8 cellular contexts compared by ENCODE assay signal in genomic region chr12:100266163-100266801, GRCh38. TPM values are rescaled to one million over a fixed set of nuclear protein-coding genes. Genes with fewer than 3 reads are reported as not detected.
DNase-seq lines count a peak whose midpoint lies in the region; ATAC-seq, FAIRE-seq and TF ChIP-seq lines count a peak whose summit lies in the region.

No MANE protein-coding gene starts in this region.

- H3K4me1 Mint-ChIP-seq in activated CD4-positive, alpha-beta memory T cell treated with anti-CD3 and anti-CD28 coated beads, Interleukin-2, amount 10 ng/mL, durations not matched to agents 7 days and 5 days = peaks cover 26% of the 10 kb centered on the region
- H3K4me1 Mint-ChIP-seq in type B pancreatic cell (ENCODE audit: unreplicated experiment) = peaks cover 19% of the 10 kb centered on the region

- FAIRE-seq in A549 (lab: Jason Lieb, UNC) = no peak
- FAIRE-seq in keratinocyte (lab: Jason Lieb, UNC) = peak; percentile 5

- no peaks in the 10 kb centered on the region for H3K9me3 Mint-ChIP-seq in activated CD4-positive, alpha-beta memory T cell treated with anti-CD3 and anti-CD28 coated beads, Interleukin-2, amount 10 ng/mL, durations not matched to agents 7 days and 5 days
- H3K9me3 Mint-ChIP-seq in type B pancreatic cell = no peaks in the 10 kb centered on the region

- no peak for TF ChIP-seq POLR2A in A549 (IDR thresholded peaks at IDR 0.05; ENCODE audit: low read length)

- no peaks in the 10 kb centered on the region for H4K20me1 ChIP-seq in keratinocyte (ENCODE audit: control insufficient read depth, extremely low read depth, insufficient read depth, low read length)

- peak overlapping the region; percentile 91 for H3K4me3 Mint-ChIP-seq in activated CD4-positive, alpha-beta memory T cell treated with anti-CD3 and anti-CD28 coated beads, Interleukin-2, amount 10 ng/mL, durations not matched to agents 7 days and 5 days
- peak overlapping the region; percentile 100 for H3K4me3 Mint-ChIP-seq in type B pancreatic cell

- peak in 1 of 2 experiments; percentile 89 for DNase-seq in A549 (ENCODE audit: low read depth in 1 of 2, low spot score in 1 of 2)
- DNase-seq in activated CD4-positive, alpha-beta memory T cell treated with anti-CD3 and anti-CD28 coated beads, Interleukin-2, amount 10 ng/mL, durations not matched to agents 7 days and 5 days = no peak
- no peak for DNase-seq in keratinocyte (ENCODE audit: low read depth, low spot score)
- no peak for DNase-seq in type B pancreatic cell (ENCODE audit: extremely low spot score, unreplicated experiment)
- DNase-seq in CD1c-positive myeloid dendritic cell (ENCODE audit: extremely low spot score) = no peak
- DNase-seq in left lobe of liver (ENCODE audit: low spot score) = no peak

- peak overlapping the region; percentile 95 for H3K9ac ChIP-seq in keratinocyte (ENCODE audit: control insufficient read depth, extremely low read depth, insufficient read depth, low read length)

- TF ChIP-seq CTCF in A549 (IDR thresholded peaks at IDR 0.05) (no peak), keratinocyte (optimal IDR thresholded peaks at IDR 0.05 in 1 of 3, IDR thresholded peaks at IDR 0.05 in 1 of 3, conservative IDR thresholded peaks at IDR 0.05 in 1 of 3; ENCODE audit: extremely low read depth in 1 of 3, insufficient read depth in 2 of 3, low read length in 3 of 3) (no peak), type B pancreatic cell (conservative IDR thresholded peaks at IDR 0.05) (no peak)

- H3K36me3 ChIP-seq in keratinocyte (ENCODE audit: control insufficient read depth in 2 of 2, extremely low read depth in 1 of 2, insufficient read depth in 2 of 2, low read length in 2 of 2) = no peaks in the 10 kb centered on the region

- peaks cover 17% of the 10 kb centered on the region; the same call in 2 of the 3 replicates for H3K4me1 ChIP-seq in A549
- H3K4me1 ChIP-seq in keratinocyte (ENCODE audit: control insufficient read depth, extremely low read depth, insufficient read depth, low read length) = peaks cover 16% of the 10 kb centered on the region

- no peak for TF ChIP-seq EP300 in A549 (IDR thresholded peaks at IDR 0.05)

- peak overlapping the region; percentile 93 for H3K27ac Mint-ChIP-seq in activated CD4-positive, alpha-beta memory T cell treated with anti-CD3 and anti-CD28 coated beads, Interleukin-2, amount 10 ng/mL, durations not matched to agents 7 days and 5 days
- peak overlapping the region; percentile 99 for H3K27ac Mint-ChIP-seq in type B pancreatic cell

- peak overlapping the region; percentile 85 to 97 for H3K27ac ChIP-seq in A549
- H3K27ac ChIP-seq in keratinocyte (ENCODE audit: control insufficient read depth, insufficient read depth, low read length) = peak overlapping the region; percentile 78

- dilution Hi-C loops in keratinocyte (cut with MboI; ENCODE audit: extremely low pct_ligation_motif_present, low sequenced_read_pairs) = no loop called here

- peaks cover 2% of the 10 kb centered on the region for H3K9me1 ChIP-seq in keratinocyte (ENCODE audit: control insufficient read depth, extremely low read depth, insufficient read depth, low read length)

- no peaks in the 10 kb centered on the region for H3K9me3 ChIP-seq in A549
- no peaks in the 10 kb centered on the region for H3K9me3 ChIP-seq in keratinocyte (ENCODE audit: control insufficient read depth, low read depth, low read length)

- no peak for TF ChIP-seq RAD21 in A549 (conservative IDR thresholded peaks at IDR 0.05 in 1 of 2, IDR thresholded peaks at IDR 0.05 in 1 of 2)

- POLR2A ChIA-PET in A549 (lab: Yijun Ruan, JAX) = interaction anchor here (0.9 to 1.1 kb wide), 4 partner anchors 10 to 66 kb away, joined by 3 to 9 read pairs (median 4); partner anchors contain the start of gene ACTR6
- POLR2A ChIA-PET in activated CD4-positive, alpha-beta memory T cell treated with anti-CD3 and anti-CD28 coated beads, Interleukin-2, amount 10 ng/mL, durations not matched to agents 7 days and 5 days (lab: Charles Lee) = interaction anchor here (0.5 to 2.9 kb wide), 10 partner anchors 12 to 1622 kb away, joined by 3 to 70 read pairs (median 3); partner anchors contain the start of genes ACTR6, APAF1 and IKBIP

- H3K4me2 ChIP-seq in A549 (peak overlapping the region; percentile 68), keratinocyte (ENCODE audit: control insufficient read depth, extremely low read depth, insufficient read depth, low read depth, low read length) (peak overlapping the region; percentile 96)

- no peaks in the 10 kb centered on the region for H3K27me3 ChIP-seq in keratinocyte (ENCODE audit: control insufficient read depth, extremely low read depth, insufficient read depth, low read length)

- H3K4me3 ChIP-seq in A549 (peak overlapping the region; percentile 86), keratinocyte (ENCODE audit: control insufficient read depth in 2 of 3, extremely low read depth in 1 of 3, insufficient read depth in 2 of 3, low read depth in 1 of 3, low read length in 3 of 3) (peak overlapping the region; percentile 83 to 92 (median 92))

- H3K79me2 ChIP-seq in keratinocyte (ENCODE audit: control insufficient read depth, insufficient read depth, low read length) = peaks cover 37% of the 10 kb centered on the region

- H3K27me3 Mint-ChIP-seq in activated CD4-positive, alpha-beta memory T cell treated with anti-CD3 and anti-CD28 coated beads, Interleukin-2, amount 10 ng/mL, durations not matched to agents 7 days and 5 days = no peaks in the 10 kb centered on the region
- H3K27me3 Mint-ChIP-seq in type B pancreatic cell = no peaks in the 10 kb centered on the region

- ATAC-seq in A549 (peak; percentile 30 to 48), GM18873 (IDR thresholded peaks at IDR 0.05; ENCODE audit: low FRiP score, unreplicated experiment) (peak; percentile 12), HG03095 (IDR thresholded peaks at IDR 0.05; ENCODE audit: unreplicated experiment) (peak; percentile 5), left lobe of liver (no peak)

- peak overlapping the region; percentile 100 for H2AFZ ChIP-seq in keratinocyte (ENCODE audit: control insufficient read depth, low read length)

- CTCF ChIA-PET in A549 (lab: Yijun Ruan, JAX) = interaction anchor here (0.8 to 1.7 kb wide), 4 partner anchors 27 to 290 kb away, joined by 3 to 5 read pairs (median 4); no protein-coding TSS in a partner anchor
- CTCF ChIA-PET in activated CD4-positive, alpha-beta memory T cell treated with anti-CD3 and anti-CD28 coated beads, Interleukin-2, amount 10 ng/mL, durations not matched to agents 7 days and 5 days (lab: Charles Lee) = interaction anchor here (0.8 to 2.5 kb wide), 5 partner anchors 31 to 208 kb away, joined by 3 to 10 read pairs (median 7); partner anchors contain the start of gene ACTR6

- peaks cover 3% of the 10 kb centered on the region for H3K36me3 Mint-ChIP-seq in activated CD4-positive, alpha-beta memory T cell treated with anti-CD3 and anti-CD28 coated beads, Interleukin-2, amount 10 ng/mL, durations not matched to agents 7 days and 5 days (ENCODE audit: low read depth)
- H3K36me3 Mint-ChIP-seq in type B pancreatic cell = no peaks in the 10 kb centered on the region

- WGBS in A549 (ENCODE audit: missing lambda C conversion rate) = 45% methylated on average over 12 of the region's 12 CpGs

RNA-seq across cellular contexts. Expression of gene DEPDC4, which starts 0.6 kb away (rescaled TPM):
- 3.4 and 6.3 TPM in 2 replicates for polyA plus RNA-seq in A549 (2011; rRNA removed)
- polyA plus RNA-seq in A549 (2012; cell fraction: cytosol; rRNA removed) = 0.74 and 1.0 TPM in 2 replicates
- polyA plus RNA-seq in A549 (2012; cell fraction: nucleus; rRNA removed) = 0.23 and 0.36 TPM in 2 replicates
- 2.1 to 2.8 TPM (median 2.3 TPM) in 3 replicates for polyA plus RNA-seq in A549 (2017; fragmentation: RNase III; extraction: RNeasy Plus Mini Kit Qiagen cat#74134 plus additional on column Dnase treatment)
- polyA minus RNA-seq in A549 (2011; rRNA and poly(A)+ RNA removed) = 1.2 and 1.6 TPM in 2 replicates
- 1 to 10 TPM; 1.3 to 2.1 TPM for total RNA-seq in activated CD4-positive, alpha-beta memory T cell treated with anti-CD3 and anti-CD28 coated beads, Interleukin-2, amount 10 ng/mL, durations not matched to agents 7 days and 5 days
- 1.1 to 2.4 TPM (median 1.5 TPM) in 3 replicates for polyA plus RNA-seq in keratinocyte
- 2.2 TPM for polyA plus RNA-seq in keratinocyte (2011; ENCODE audit: low read depth)
- polyA plus RNA-seq in keratinocyte (2011; cell fraction: cytosol; rRNA removed) = 0.82 and 1.1 TPM in 2 replicates
- 0.73 and 2.3 TPM in 2 replicates for polyA plus RNA-seq in keratinocyte (2011; cell fraction: nucleus; rRNA removed)
- polyA plus RNA-seq in keratinocyte (2012; ENCODE audit: low replicate concordance) = 1.1 and 1.4 TPM in 2 replicates
- 0.89 to 1.2 TPM in 2 of 3 replicates, not detected in the other for polyA minus RNA-seq in keratinocyte
- polyA minus RNA-seq in keratinocyte (2011; cell fraction: cytosol; rRNA and poly(A)+ RNA removed) = not detected
- 0.95 and 1.9 TPM in 2 replicates for polyA minus RNA-seq in keratinocyte (2011; cell fraction: nucleus; rRNA and poly(A)+ RNA removed)
- total RNA-seq in type B pancreatic cell (ENCODE audit: low replicate concordance) = 1.6 and 2.6 TPM in 2 replicates
- total RNA-seq in left lobe of liver = 2.5 TPM

RNA-seq across cellular contexts. Expression of gene SCYL2, which starts 0.7 kb away (rescaled TPM):
- polyA plus RNA-seq in A549 (2011; rRNA removed) (45.5 and 51.7 TPM in 2 replicates), A549 (2017; fragmentation: RNase III; extraction: RNeasy Plus Mini Kit Qiagen cat#74134 plus additional on column Dnase treatment) (20.8 to 21.7 TPM (median 21.4 TPM) in 3 replicates), keratinocyte (22.6 to 31.5 TPM (median 23.7 TPM) in 3 replicates)
- polyA plus RNA-seq in A549 (2012; cell fraction: cytosol; rRNA removed) = 6.2 and 7.1 TPM in 2 replicates
- 4.0 and 7.1 TPM in 2 replicates for polyA plus RNA-seq in A549 (2012; cell fraction: nucleus; rRNA removed)
- 40.5 and 51.0 TPM in 2 replicates for polyA minus RNA-seq in A549 (2011; rRNA and poly(A)+ RNA removed)
- total RNA-seq in activated CD4-positive, alpha-beta memory T cell treated with anti-CD3 and anti-CD28 coated beads, Interleukin-2, amount 10 ng/mL, durations not matched to agents 7 days and 5 days = 10 to 100 TPM; 36.4 to 37.4 TPM
- 44.1 TPM for polyA plus RNA-seq in keratinocyte (2011; ENCODE audit: low read depth)
- 14.7 and 32.8 TPM in 2 replicates for polyA plus RNA-seq in keratinocyte (2011; cell fraction: cytosol; rRNA removed)
- polyA plus RNA-seq in keratinocyte (2011; cell fraction: nucleus; rRNA removed) = 22.4 and 31.2 TPM in 2 replicates
- 20.9 and 24.5 TPM in 2 replicates for polyA plus RNA-seq in keratinocyte (2012; ENCODE audit: low replicate concordance)
- 20.9 to 47.6 TPM (median 25.0 TPM) in 3 replicates for polyA minus RNA-seq in keratinocyte
- 24.4 TPM for polyA minus RNA-seq in keratinocyte (2011; cell fraction: cytosol; rRNA and poly(A)+ RNA removed)
- 30.4 and 47.9 TPM in 2 replicates for polyA minus RNA-seq in keratinocyte (2011; cell fraction: nucleus; rRNA and poly(A)+ RNA removed)
- total RNA-seq in type B pancreatic cell (ENCODE audit: low replicate concordance) (53.9 and 61.3 TPM in 2 replicates), left lobe of liver (24.2 TPM)
